ENCODE assay signal across 10 cellular contexts in the genomic region with DNA sequence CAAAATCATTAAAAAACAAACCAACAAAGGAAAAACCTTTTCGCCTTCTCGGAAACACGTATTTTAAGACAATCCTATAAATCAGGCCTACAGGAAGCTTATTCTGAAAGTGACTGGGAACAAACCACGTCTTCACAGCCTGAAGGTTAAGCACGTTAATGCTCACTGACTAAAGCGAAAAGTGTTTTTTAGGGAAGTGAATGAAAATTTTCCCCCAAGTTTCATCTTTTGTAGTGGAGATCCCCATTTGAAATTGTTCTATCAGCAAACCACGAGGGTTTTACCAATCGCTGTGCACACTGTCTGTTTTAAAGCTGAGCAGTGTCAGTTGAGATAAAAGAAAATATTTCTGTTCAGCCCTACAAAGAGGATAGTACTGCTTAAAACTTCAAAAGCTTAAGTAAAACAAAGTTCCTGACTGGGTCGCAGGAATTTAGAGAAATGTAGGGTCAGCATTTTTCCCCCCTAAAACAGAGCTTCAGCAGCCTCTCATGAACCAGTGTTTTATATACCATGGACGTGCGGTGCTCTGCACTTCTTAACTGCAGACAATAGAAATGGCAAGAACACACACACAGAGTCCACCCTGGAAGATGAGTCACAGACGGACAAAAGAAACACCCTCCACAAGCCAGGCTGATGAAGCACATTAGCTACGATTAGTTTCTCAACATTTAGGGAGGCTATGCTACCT. TPM values are rescaled to one million over a fixed set of nuclear protein-coding genes. Genes with fewer than 3 reads are reported as not detected.
DNase-seq lines count a peak whose midpoint lies in the region; ATAC-seq and TF ChIP-seq lines count a peak whose summit lies in the region.
"Had no signal": no experiment of that assay in that cellular context is flagged by ENCODE, and none has a peak within 500 bp of the region (broad histone marks: within the 10 kb centered on the region; RNA-seq: fewer than 3 reads in every experiment).

No MANE protein-coding gene starts in this region.

- ATAC-seq in sciatic nerve (no peak), GM21529 (IDR thresholded peaks at IDR 0.05; ENCODE audit: unreplicated experiment) (no peak)
- ATAC-seq: activated naive CD8-positive, alpha-beta T cell treated with anti-CD3 and anti-CD28 coated beads, Interleukin-2, amount 50 U/mL, for 24 hours had no signal

- no peaks in the 10 kb centered on the region for H3K9me3 ChIP-seq in neuron (ENCODE audit: low read length)

- H3K27me3 ChIP-seq in neuron (ENCODE audit: insufficient read depth, low read length) = no peaks in the 10 kb centered on the region

- H3K4me1 ChIP-seq in neuron (ENCODE audit: insufficient read depth, low read length) = peaks cover 46% of the 10 kb centered on the region

- H3K4me3 ChIP-seq in neuron (ENCODE audit: low read length) = peak overlapping the region; percentile 36

- H2AFZ ChIP-seq in neuron (ENCODE audit: low read depth, low read length) = peak overlapping the region; percentile 74

- no peaks in the 10 kb centered on the region for H3K36me3 ChIP-seq in neuron (ENCODE audit: insufficient read depth, low read length)

- TF ChIP-seq POLR2A in erythroblast (IDR thresholded peaks at IDR 0.05; ENCODE audit: low read length) = peak; percentile 29

- intact Hi-C loops in sciatic nerve (cut with DNase I) = no loop called here

- DNase-seq in EL = peak; percentile 39
- peak; percentile 66 for DNase-seq in RPMI7951 (ENCODE audit: low read depth)
- DNase-seq in erythroblast (lab: John Stamatoyannopoulos, UW) = peak in 1 of 2 experiments; percentile 39
- DNase-seq in NCI-H2081 treated with DMSO at 0.1 percent for 48 hours (lab: John Stamatoyannopoulos, UW) = no peak
- DNase-seq in SW 1271 (lab: John Stamatoyannopoulos, UW) = no peak
- no peak for DNase-seq in sciatic nerve (ENCODE audit: low spot score)
- DNase-seq: activated CD4-positive, alpha-beta T cell treated with anti-CD3 and anti-CD28 coated beads, Interleukin-2, amount 50 U/mL, for 48 hours; activated naive CD8-positive, alpha-beta T cell treated with anti-CD3 and anti-CD28 coated beads, Interleukin-2, amount 50 U/mL, for 24 hours had no signal

RNA-seq across cellular contexts. Expression of a gene that starts 34.9 kb away (rescaled TPM):
- total RNA-seq in RPMI7951 (2014; rRNA removed; shearing (Covaris generic)) = 0.29 and 0.72 TPM in 2 replicates
- total RNA-seq in sciatic nerve = 10.3 TPM

Comparison
In these comparisons a context has a peak if more than half of its experiments do, and no peak if none do; other contexts are left out.
1. DNase-seq: peak in EL (single experiment) and RPMI7951 (single experiment); none in NCI-H2081 treated with DMSO at 0.1 percent for 48 hours (single experiment), SW 1271 (0 of 2) and sciatic nerve (single experiment).